25 cellular contexts compared by ENCODE assay signal in genomic region chr12:73589220-73589619, GRCh38.
"Had no signal": no experiment of that assay in that cellular context is flagged by ENCODE, and none has a peak within 500 bp of the region (broad histone marks: within the 10 kb centered on the region; RNA-seq: fewer than 3 reads in every experiment).

No MANE protein-coding gene starts in this region.

- H3K9me3 ChIP-seq: colonic mucosa, MG63, SJSA1 had no signal

- H3K36me3 ChIP-seq: colonic mucosa, MG63, SJSA1 had no signal

- H3K4me3 Mint-ChIP-seq: activated CD8-positive, alpha-beta memory T cell treated with anti-CD3 and anti-CD28 coated beads, Interleukin-2, amount 10 ng/mL, durations not matched to agents 7 days and 5 days; activated naive CD4-positive, alpha-beta T cell treated with anti-CD3 and anti-CD28 coated beads, Interleukin-2, amount 50 U/mL, for 24 hours; activated naive CD8-positive, alpha-beta T cell treated with anti-CD3 and anti-CD28 coated beads, Interleukin-2, amount 50 U/mL, for 24 hours; activated T-cell treated with anti-CD3 and anti-CD28 coated beads, Interleukin-2, amount 50 U/mL, for 24 hours; activated T-helper 1 cell treated with anti-CD3 and anti-CD28 coated beads, Interleukin-12 subunit alpha, Interleukin-12 subunit beta, Interleukin-2, Interleukin-4 antibody, amounts not matched to agents 30 ng/mL and 10 ng/mL and 1 ng/mL, durations not matched to agents 14 hours and 24 hours and 36 hours had no signal

- H3K27me3 ChIP-seq: colonic mucosa, MG63, SJSA1 had no signal

- H3K27me3 Mint-ChIP-seq: activated CD8-positive, alpha-beta memory T cell treated with anti-CD3 and anti-CD28 coated beads, Interleukin-2, amount 10 ng/mL, durations not matched to agents 7 days and 5 days; activated naive CD4-positive, alpha-beta T cell treated with anti-CD3 and anti-CD28 coated beads, Interleukin-2, amount 50 U/mL, for 24 hours; activated naive CD8-positive, alpha-beta T cell treated with anti-CD3 and anti-CD28 coated beads, Interleukin-2, amount 50 U/mL, for 24 hours; activated T-cell treated with anti-CD3 and anti-CD28 coated beads, Interleukin-2, amount 50 U/mL, for 24 hours had no signal

- H3K27ac ChIP-seq: colonic mucosa, SJSA1 had no signal

- H3K4me3 ChIP-seq: colonic mucosa, MG63, SJSA1 had no signal

- H3K36me3 Mint-ChIP-seq: activated CD8-positive, alpha-beta memory T cell treated with anti-CD3 and anti-CD28 coated beads, Interleukin-2, amount 10 ng/mL, durations not matched to agents 7 days and 5 days; activated naive CD4-positive, alpha-beta T cell treated with anti-CD3 and anti-CD28 coated beads, Interleukin-2, amount 50 U/mL, for 24 hours had no signal

- H3K4me1 Mint-ChIP-seq: activated CD8-positive, alpha-beta memory T cell treated with anti-CD3 and anti-CD28 coated beads, Interleukin-2, amount 10 ng/mL, durations not matched to agents 7 days and 5 days; activated naive CD4-positive, alpha-beta T cell treated with anti-CD3 and anti-CD28 coated beads, Interleukin-2, amount 50 U/mL, for 24 hours; activated naive CD8-positive, alpha-beta T cell treated with anti-CD3 and anti-CD28 coated beads, Interleukin-2, amount 50 U/mL, for 24 hours had no signal

- DNase-seq: activated CD4-positive, alpha-beta T cell treated with anti-CD3 and anti-CD28 coated beads for 4 hours; activated CD8-positive, alpha-beta memory T cell treated with anti-CD3 and anti-CD28 coated beads, Interleukin-2, amount 10 ng/mL, durations not matched to agents 7 days and 5 days; activated effector memory CD4-positive, alpha-beta T cell treated with Interleukin-2 at 50 U/mL for 16 hours; activated naive CD4-positive, alpha-beta T cell; activated naive CD8-positive, alpha-beta T cell treated with anti-CD3 and anti-CD28 coated beads, Interleukin-2, amount 50 U/mL, for 24 hours; activated T-cell treated with anti-CD3 and anti-CD28 coated beads, Interleukin-2, amount 50 U/mL, for 24 hours; caudate nucleus; colonic mucosa; MG63; NCI-H1105; NCI-H1436; NCI-H1694 treated with DMSO at 0.1 percent for 48 hours; NCI-H2081; NCI-H2171; NCI-H2227 treated with DMSO at 0.1 percent for 48 hours; NCI-H446 treated with DMSO at 0.1 percent for 48 hours; NCI-H526 treated with DMSO at 0.1 percent for 48 hours; RPMI8226; SHP77; SW 1271 had no signal

- H3K27ac Mint-ChIP-seq: activated CD8-positive, alpha-beta memory T cell treated with anti-CD3 and anti-CD28 coated beads, Interleukin-2, amount 10 ng/mL, durations not matched to agents 7 days and 5 days; activated naive CD4-positive, alpha-beta T cell treated with anti-CD3 and anti-CD28 coated beads, Interleukin-2, amount 50 U/mL, for 24 hours; activated naive CD8-positive, alpha-beta T cell treated with anti-CD3 and anti-CD28 coated beads, Interleukin-2, amount 50 U/mL, for 24 hours; activated T-cell treated with anti-CD3 and anti-CD28 coated beads, Interleukin-2, amount 50 U/mL, for 24 hours; activated T-helper 1 cell treated with anti-CD3 and anti-CD28 coated beads, Interleukin-12 subunit alpha, Interleukin-12 subunit beta, Interleukin-2, Interleukin-4 antibody, amounts not matched to agents 30 ng/mL and 10 ng/mL and 1 ng/mL, durations not matched to agents 14 hours and 24 hours and 36 hours had no signal

- H3K4me1 ChIP-seq: colonic mucosa, SJSA1 had no signal

- ATAC-seq: activated CD4-positive, CD25-positive, alpha-beta regulatory T cell treated with anti-CD3 and anti-CD28 coated beads, Interleukin-2, amount 50 U/mL, for 24 hours; activated CD8-positive, alpha-beta memory T cell treated with anti-CD3 and anti-CD28 coated beads, Interleukin-2, amount 10 ng/mL, durations not matched to agents 7 days and 5 days; activated naive CD8-positive, alpha-beta T cell treated with anti-CD3 and anti-CD28 coated beads, Interleukin-2, amount 50 U/mL, for 24 hours; SK-N-SH treated with all-trans-retinoic acid at 6 μM for 48 hours had no signal
